ENCODE assay signal across 8 cellular contexts in genomic region chr16:81004646-81005353, GRCh38. TPM values are rescaled to one million over a fixed set of nuclear protein-coding genes. Genes with fewer than 3 reads are reported as not detected.
DNase-seq lines count a peak whose midpoint lies in the region; ATAC-seq lines count a peak whose summit lies in the region.

No MANE protein-coding gene starts in this region.

- H3K36me3 ChIP-seq in SJSA1 (peaks cover 33% of the 10 kb centered on the region), mucosa of stomach (ENCODE audit: control insufficient read depth, insufficient read depth, low read length) (no peaks in the 10 kb centered on the region)

- H3K27me3 ChIP-seq in SJSA1 (replicated peaks) (no peaks in the 10 kb centered on the region), mucosa of stomach (ENCODE audit: control insufficient read depth, insufficient read depth, low read length) (no peaks in the 10 kb centered on the region)

- peak overlapping the region; percentile 88 for H3K4me3 ChIP-seq in Jurkat, Clone E6-1 (ENCODE audit: low read length)
- H3K4me3 ChIP-seq in SJSA1 (peak overlapping the region; percentile 4), mucosa of stomach (ENCODE audit: low read length) (peak overlapping the region; percentile 61)

- intact Hi-C loops in dendritic cell treated with granulocyte-macrophage colony-stimulating factor and Interleukin-4, amounts not matched to agents 40 ng/mL and 50 ng/mL, for 4 days (cut with micrococcal nuclease), result loop anchor here (10.0 kb wide), 1 partner anchor 310 kb away; the partner anchor contains the start of gene GAN

- H3K27ac Mint-ChIP-seq in dendritic cell treated with granulocyte-macrophage colony-stimulating factor and Interleukin-4, amounts not matched to agents 40 ng/mL and 50 ng/mL, for 4 days, result peak overlapping the region; percentile 69

- DNase-seq in NCI-H2196 (lab: John Stamatoyannopoulos, UW; ENCODE audit: unreplicated experiment), result peak; percentile 46
- no peak for DNase-seq in NCI-H2196 treated with DMSO at 0.1 percent for 48 hours (lab: John Stamatoyannopoulos, UW; ENCODE audit: unreplicated experiment)
- DNase-seq in Jurkat, Clone E6-1 (ENCODE audit: low read depth, low spot score), result peak; percentile 60
- peak in 1 of 2 experiments; percentile 65 for DNase-seq in SJSA1 (ENCODE audit: low read depth in 1 of 2, low spot score in 2 of 2)

- H3K27ac ChIP-seq in SJSA1, result peak overlapping the region; percentile 26

- peaks cover 52% of the 10 kb centered on the region for H3K4me1 Mint-ChIP-seq in dendritic cell treated with granulocyte-macrophage colony-stimulating factor and Interleukin-4, amounts not matched to agents 40 ng/mL and 50 ng/mL, for 4 days (ENCODE audit: low read depth)

- no peaks in the 10 kb centered on the region for H3K9me3 Mint-ChIP-seq in dendritic cell treated with granulocyte-macrophage colony-stimulating factor and Interleukin-4, amounts not matched to agents 40 ng/mL and 50 ng/mL, for 4 days

- H3K36me3 Mint-ChIP-seq in dendritic cell treated with granulocyte-macrophage colony-stimulating factor and Interleukin-4, amounts not matched to agents 40 ng/mL and 50 ng/mL, for 4 days (ENCODE audit: low read depth), result peaks cover 14% of the 10 kb centered on the region

- H3K9me3 ChIP-seq in SJSA1 (replicated peaks) (no peaks in the 10 kb centered on the region), mucosa of stomach (ENCODE audit: control insufficient read depth, low read length) (no peaks in the 10 kb centered on the region)

- H3K27me3 Mint-ChIP-seq in dendritic cell treated with granulocyte-macrophage colony-stimulating factor and Interleukin-4, amounts not matched to agents 40 ng/mL and 50 ng/mL, for 4 days, result no peaks in the 10 kb centered on the region

- no peak for ATAC-seq in HG03135 (IDR thresholded peaks at IDR 0.05; ENCODE audit: unreplicated experiment)
- ATAC-seq in GM19455 (IDR thresholded peaks at IDR 0.05; ENCODE audit: unreplicated experiment), result no peak

- H3K9ac ChIP-seq in mucosa of stomach (ENCODE audit: low read length), result peak overlapping the region; percentile 72

- H3K4me3 Mint-ChIP-seq in dendritic cell treated with granulocyte-macrophage colony-stimulating factor and Interleukin-4, amounts not matched to agents 40 ng/mL and 50 ng/mL, for 4 days, result peak overlapping the region; percentile 55

- H3K4me1 ChIP-seq in SJSA1 (replicated peaks) (peaks cover 28% of the 10 kb centered on the region), mucosa of stomach (ENCODE audit: control insufficient read depth, insufficient read depth, low read length) (peaks cover 4% of the 10 kb centered on the region)

RNA-seq across cellular contexts. Expression of gene CMC2, which starts 1.9 kb away (rescaled TPM):
- 126 TPM for polyA plus RNA-seq in Jurkat, Clone E6-1 (2012; ENCODE audit: insufficient read depth, insufficient read length)
- 205 and 305 TPM in 2 replicates for total RNA-seq in SJSA1 (2014; rRNA removed; shearing (Covaris generic))

RNA-seq across cellular contexts. Expression of gene CENPN, which starts 2.2 kb away (rescaled TPM):
- polyA plus RNA-seq in Jurkat, Clone E6-1 (2012; ENCODE audit: insufficient read depth, insufficient read length), result 151 TPM
- 82.5 and 109 TPM in 2 replicates for total RNA-seq in SJSA1 (2014; rRNA removed; shearing (Covaris generic))

RNA-seq across cellular contexts. Expression of gene ATMIN, which starts 30.8 kb away (rescaled TPM):
- polyA plus RNA-seq in Jurkat, Clone E6-1 (2012; ENCODE audit: insufficient read depth, insufficient read length), result 22.3 TPM
- total RNA-seq in SJSA1 (2014; rRNA removed; shearing (Covaris generic)), result 24.6 and 45.4 TPM in 2 replicates

Comparison
In these comparisons a context has a peak if more than half of its experiments do, and no peak if none do; other contexts are left out.
1. H3K4me3 ChIP-seq: peak in every context shown above with its lines; median percentile 88 in Jurkat, Clone E6-1; 61 in mucosa of stomach; 4 in SJSA1.